Comparison of ENCODE assay signal across 7 cellular contexts in the genomic region with DNA sequence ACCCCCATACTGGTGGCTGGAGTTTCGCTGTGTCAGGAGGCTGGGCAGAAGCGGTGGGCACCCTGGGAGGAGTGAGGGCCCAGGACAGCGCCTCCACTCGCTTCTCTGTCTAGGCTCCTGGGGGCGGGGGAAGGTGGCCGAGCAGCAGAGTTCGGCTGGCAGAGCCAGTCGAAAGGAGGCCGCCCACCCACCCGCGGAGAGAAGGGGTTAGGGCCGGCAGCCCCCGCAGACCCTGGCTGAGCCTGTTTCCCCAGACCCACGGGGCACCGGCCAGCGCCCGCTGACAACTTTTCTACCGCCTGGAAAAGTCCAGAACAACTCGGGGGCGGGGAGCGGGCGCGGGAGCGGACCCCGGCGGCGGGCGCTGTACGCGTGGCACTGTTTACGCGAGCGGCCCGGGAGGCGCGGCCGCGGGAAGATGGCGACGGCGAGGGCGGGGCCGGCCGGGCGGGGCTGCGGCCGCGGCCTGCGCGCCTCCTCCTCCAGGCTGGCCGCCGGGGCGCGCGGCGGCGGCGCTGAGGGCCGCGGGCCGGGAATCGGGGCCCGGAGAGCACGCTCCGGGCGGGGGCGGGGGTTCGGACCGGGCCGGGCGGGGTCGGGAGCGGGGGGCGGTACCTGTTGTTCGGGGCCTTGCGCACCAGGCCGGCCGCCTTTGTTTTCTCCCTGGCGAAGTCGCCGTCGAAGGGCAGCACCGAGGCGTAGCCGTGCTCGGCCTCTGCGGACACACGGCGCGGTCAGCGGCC. TPM values are rescaled to one million over a fixed set of nuclear protein-coding genes. Genes with fewer than 3 reads are reported as not detected.
DNase-seq lines count a peak whose midpoint lies in the region; ATAC-seq, FAIRE-seq and TF ChIP-seq lines count a peak whose summit lies in the region.

No MANE protein-coding gene starts in this region.

- H3K9me3 ChIP-seq in mammary epithelial cell (replicated peaks; ENCODE audit: insufficient read depth, low read length) (no peaks in the 10 kb centered on the region), keratinocyte (ENCODE audit: control insufficient read depth, low read depth, low read length) (no peaks in the 10 kb centered on the region)

- H3K4me3 ChIP-seq in mammary epithelial cell (replicated peaks in 1 of 3; ENCODE audit: insufficient read depth in 1 of 3, low read depth in 2 of 3, low read length in 3 of 3), result peak overlapping the region; percentile 74 to 82 (median 80)
- peak overlapping the region; percentile 73 to 91 (median 87) for H3K4me3 ChIP-seq in keratinocyte (ENCODE audit: control insufficient read depth in 2 of 3, extremely low read depth in 1 of 3, insufficient read depth in 2 of 3, low read depth in 1 of 3, low read length in 3 of 3)

- peaks cover 25% of the 10 kb centered on the region for H3K4me1 ChIP-seq in mammary epithelial cell (ENCODE audit: insufficient read depth, low read length)
- H3K4me1 ChIP-seq in keratinocyte (ENCODE audit: control insufficient read depth, extremely low read depth, insufficient read depth, low read length), result peaks cover 10% of the 10 kb centered on the region

- no peak for TF ChIP-seq POLR2A in GM12891 (IDR thresholded peaks at IDR 0.05; ENCODE audit: low read depth, low read length)

- no peaks in the 10 kb centered on the region for H3K36me3 Mint-ChIP-seq in T-helper 2 cell treated with Interferon-gamma antibody and Interleukin-4, amounts not matched to agents 5 μg/mL and 100 μg/mL, for 36 hours (ENCODE audit: low read depth)

- TF ChIP-seq CTCF in mammary epithelial cell (conservative IDR thresholded peaks at IDR 0.05 in 1 of 2, IDR thresholded peaks at IDR 0.05 in 1 of 2; ENCODE audit: extremely low read depth in 1 of 2, insufficient read depth in 1 of 2, low read depth in 1 of 2, low read length in 2 of 2) (peak in 1 of 2 donors; percentile 3), keratinocyte (optimal IDR thresholded peaks at IDR 0.05 in 1 of 3, IDR thresholded peaks at IDR 0.05 in 1 of 3, conservative IDR thresholded peaks at IDR 0.05 in 1 of 3; ENCODE audit: extremely low read depth in 1 of 3, insufficient read depth in 2 of 3, low read length in 3 of 3) (no peak)

- no peaks in the 10 kb centered on the region for H3K9me3 Mint-ChIP-seq in T-helper 2 cell treated with Interferon-gamma antibody and Interleukin-4, amounts not matched to agents 5 μg/mL and 100 μg/mL, for 36 hours

- H4K20me1 ChIP-seq in mammary epithelial cell (ENCODE audit: insufficient read depth, low read length), result no peaks in the 10 kb centered on the region
- H4K20me1 ChIP-seq in keratinocyte (ENCODE audit: control insufficient read depth, extremely low read depth, insufficient read depth, low read length), result peaks cover 8% of the 10 kb centered on the region

- no peaks in the 10 kb centered on the region for H3K4me1 Mint-ChIP-seq in T-helper 2 cell treated with Interferon-gamma antibody and Interleukin-4, amounts not matched to agents 5 μg/mL and 100 μg/mL, for 36 hours (ENCODE audit: low read depth)

- intact Hi-C loops in mammary epithelial cell (cut with micrococcal nuclease), result no loop called here

- ATAC-seq in HG03045 (IDR thresholded peaks at IDR 0.05; ENCODE audit: unreplicated experiment), result peak; percentile 22
- no peak for ATAC-seq in GM19467 (IDR thresholded peaks at IDR 0.05; ENCODE audit: unreplicated experiment)

- 6% methylated on average over 8 of the region's 91 CpGs for WGBS in mammary epithelial cell (ENCODE audit: low coverage, missing lambda C conversion rate)

- dilution Hi-C loops in mammary epithelial cell (cut with HindIII; ENCODE audit: low sequenced_read_pairs), result loop anchor here (5.0 kb wide), 1 partner anchor 41 kb away; no protein-coding TSS in a partner anchor
- dilution Hi-C loops in keratinocyte (cut with MboI; ENCODE audit: extremely low pct_ligation_motif_present, low sequenced_read_pairs), result no loop called here

- peak overlapping the region; percentile 60 for H3K4me3 Mint-ChIP-seq in T-helper 2 cell treated with Interferon-gamma antibody and Interleukin-4, amounts not matched to agents 5 μg/mL and 100 μg/mL, for 36 hours

- H3K9me1 ChIP-seq in keratinocyte (ENCODE audit: control insufficient read depth, extremely low read depth, insufficient read depth, low read length), result no peaks in the 10 kb centered on the region

- H3K36me3 ChIP-seq in mammary epithelial cell (ENCODE audit: insufficient read depth, low read length) (no peaks in the 10 kb centered on the region), keratinocyte (ENCODE audit: control insufficient read depth in 2 of 2, extremely low read depth in 1 of 2, insufficient read depth in 2 of 2, low read length in 2 of 2) (peaks cover 0 to 6% of the 10 kb centered on the region in 2 experiments)

- in situ Hi-C loops in mammary epithelial cell (cut with MboI; ENCODE audit: low sequenced_read_pairs in 2 of 2), result no loop called here

- H3K27ac ChIP-seq in mammary epithelial cell (ENCODE audit: insufficient read depth, low read depth, low read length), result no peak overlapping the region
- H3K27ac ChIP-seq in keratinocyte (ENCODE audit: control insufficient read depth, insufficient read depth, low read length), result peak overlapping the region; percentile 54

- DNase-seq in GM12891 (ENCODE audit: insufficient read length, low spot score) (peak; percentile 76), mammary epithelial cell (peak; percentile 30), keratinocyte (ENCODE audit: low read depth, low spot score) (no peak)
- DNase-seq in T-helper 2 cell treated with Interferon-gamma antibody and Interleukin-4, amounts not matched to agents 5 μg/mL and 100 μg/mL, for 36 hours (ENCODE audit: low spot score), result peak; percentile 72
- DNase-seq in stimulated activated CD4-positive, alpha-beta T cell treated with anti-CD3 and anti-CD28 coated beads, Interleukin-1b, Interleukin-23, amount 100 ng/mL, for 24 hours (ENCODE audit: low read depth in 4 of 4, low spot score in 1 of 4), result peak in 3 of 4 experiments; percentile 19 to 30 (median 21)

- no TSS peak for BruUV-seq in mammary epithelial cell (replicated peaks; lab: Mats Ljungman, UMichigan)

- H3K27me3 ChIP-seq in mammary epithelial cell (ENCODE audit: insufficient read depth, low read length), result no peaks in the 10 kb centered on the region
- no peaks in the 10 kb centered on the region for H3K27me3 ChIP-seq in keratinocyte (ENCODE audit: control insufficient read depth, extremely low read depth, insufficient read depth, low read length)

- H3K79me2 ChIP-seq in mammary epithelial cell (ENCODE audit: insufficient read depth, low read length), result peaks cover 36% of the 10 kb centered on the region
- H3K79me2 ChIP-seq in keratinocyte (ENCODE audit: control insufficient read depth, insufficient read depth, low read length), result peaks cover 10% of the 10 kb centered on the region

- H3K4me2 ChIP-seq in mammary epithelial cell (ENCODE audit: insufficient read depth, low read depth, low read length), result peak overlapping the region; percentile 94
- H3K4me2 ChIP-seq in keratinocyte (ENCODE audit: control insufficient read depth, extremely low read depth, insufficient read depth, low read depth, low read length), result peak overlapping the region; percentile 85

- no peaks in the 10 kb centered on the region for H3K27me3 Mint-ChIP-seq in T-helper 2 cell treated with Interferon-gamma antibody and Interleukin-4, amounts not matched to agents 5 μg/mL and 100 μg/mL, for 36 hours (ENCODE audit: low read depth)

- H3K27ac Mint-ChIP-seq in T-helper 2 cell treated with Interferon-gamma antibody and Interleukin-4, amounts not matched to agents 5 μg/mL and 100 μg/mL, for 36 hours, result peak overlapping the region; percentile 49

- CTCF ChIA-PET in mammary epithelial cell (lab: Charles Lee; ENCODE audit: low non-redundant PET), result no interaction called here

- peak overlapping the region; percentile 48 for H3K9ac ChIP-seq in mammary epithelial cell (ENCODE audit: insufficient read depth, low read length)
- peak overlapping the region; percentile 80 for H3K9ac ChIP-seq in keratinocyte (ENCODE audit: control insufficient read depth, extremely low read depth, insufficient read depth, low read length)

- FAIRE-seq in GM12891 (lab: Jason Lieb, UNC) (no peak), keratinocyte (lab: Jason Lieb, UNC) (no peak)

- H2AFZ ChIP-seq in mammary epithelial cell (ENCODE audit: low read depth, low read length) (peak overlapping the region; percentile 85), keratinocyte (ENCODE audit: control insufficient read depth, low read length) (peak overlapping the region; percentile 15)

RNA-seq across cellular contexts. Expression of a gene that starts 0.6 kb away (rescaled TPM):
- 14.1 TPM for polyA plus RNA-seq in GM12891 (2012; ENCODE audit: low read depth, missing spikeins)
- 10 to 100 TPM; 26.0 to 36.8 TPM for total RNA-seq in mammary epithelial cell
- polyA plus RNA-seq in mammary epithelial cell (17.8 TPM), keratinocyte (21.1 to 43.6 TPM (median 26.0 TPM) in 3 replicates)
- polyA minus RNA-seq in mammary epithelial cell (12.4 TPM), keratinocyte (22.8 to 33.1 TPM (median 31.4 TPM) in 3 replicates)
- 64.0 TPM for polyA plus RNA-seq in keratinocyte (2011; ENCODE audit: low read depth)
- 18.7 and 37.2 TPM in 2 replicates for polyA plus RNA-seq in keratinocyte (2011; cell fraction: cytosol; rRNA removed)
- 34.3 and 42.2 TPM in 2 replicates for polyA plus RNA-seq in keratinocyte (2011; cell fraction: nucleus; rRNA removed)
- polyA plus RNA-seq in keratinocyte (2012; ENCODE audit: low replicate concordance), result 16.2 and 29.4 TPM in 2 replicates
- polyA minus RNA-seq in keratinocyte (2011; cell fraction: cytosol; rRNA and poly(A)+ RNA removed), result 61.6 TPM
- 25.3 and 26.9 TPM in 2 replicates for polyA minus RNA-seq in keratinocyte (2011; cell fraction: nucleus; rRNA and poly(A)+ RNA removed)

RNA-seq across cellular contexts. Expression of a gene that starts 19.4 kb away (rescaled TPM):
- polyA plus RNA-seq in GM12891 (2012; ENCODE audit: low read depth, missing spikeins), result 10.4 TPM
- total RNA-seq in mammary epithelial cell, result 10 to 100 TPM in 1 of 2 donors, 1 to 10 TPM in 1; 9.2 to 12.8 TPM
- 4.2 TPM for polyA plus RNA-seq in mammary epithelial cell
- 3.5 TPM for polyA minus RNA-seq in mammary epithelial cell
- polyA plus RNA-seq in keratinocyte, result 4.8 to 11.1 TPM (median 6.0 TPM) in 3 replicates
- polyA plus RNA-seq in keratinocyte (2011; ENCODE audit: low read depth), result 8.7 TPM
- polyA plus RNA-seq in keratinocyte (2011; cell fraction: cytosol; rRNA removed), result 3.1 and 5.6 TPM in 2 replicates
- 9.3 and 15.5 TPM in 2 replicates for polyA plus RNA-seq in keratinocyte (2011; cell fraction: nucleus; rRNA removed)
- 6.8 and 8.1 TPM in 2 replicates for polyA plus RNA-seq in keratinocyte (2012; ENCODE audit: low replicate concordance)
- polyA minus RNA-seq in keratinocyte, result 1.5 to 3.2 TPM (median 1.9 TPM) in 3 replicates
- 6.9 TPM for polyA minus RNA-seq in keratinocyte (2011; cell fraction: cytosol; rRNA and poly(A)+ RNA removed)
- 3.7 and 9.0 TPM in 2 replicates for polyA minus RNA-seq in keratinocyte (2011; cell fraction: nucleus; rRNA and poly(A)+ RNA removed)

RNA-seq across cellular contexts. Expression of a gene that starts 19.4 kb away (rescaled TPM):
- polyA plus RNA-seq in GM12891 (2012; ENCODE audit: low read depth, missing spikeins), result 0.40 TPM
- total RNA-seq in mammary epithelial cell, result under 1 TPM; 0.42 to 0.83 TPM
- polyA plus RNA-seq in mammary epithelial cell (0.18 TPM), keratinocyte (0.45 to 1.4 TPM (median 1.3 TPM) in 3 replicates)
- polyA minus RNA-seq in mammary epithelial cell (not detected), keratinocyte (0.52 to 3.6 TPM (median 3.2 TPM) in 3 replicates)
- polyA plus RNA-seq in keratinocyte (2011; ENCODE audit: low read depth), result 1.2 TPM
- 0.75 and 0.78 TPM in 2 replicates for polyA plus RNA-seq in keratinocyte (2011; cell fraction: cytosol; rRNA removed)
- polyA plus RNA-seq in keratinocyte (2011; cell fraction: nucleus; rRNA removed), result 3.4 and 5.8 TPM in 2 replicates
- polyA plus RNA-seq in keratinocyte (2012; ENCODE audit: low replicate concordance), result 0.29 and 1.4 TPM in 2 replicates
- polyA minus RNA-seq in keratinocyte (2011; cell fraction: cytosol; rRNA and poly(A)+ RNA removed), result not detected
- 3.3 and 4.3 TPM in 2 replicates for polyA minus RNA-seq in keratinocyte (2011; cell fraction: nucleus; rRNA and poly(A)+ RNA removed)
